In the genomic region with DNA sequence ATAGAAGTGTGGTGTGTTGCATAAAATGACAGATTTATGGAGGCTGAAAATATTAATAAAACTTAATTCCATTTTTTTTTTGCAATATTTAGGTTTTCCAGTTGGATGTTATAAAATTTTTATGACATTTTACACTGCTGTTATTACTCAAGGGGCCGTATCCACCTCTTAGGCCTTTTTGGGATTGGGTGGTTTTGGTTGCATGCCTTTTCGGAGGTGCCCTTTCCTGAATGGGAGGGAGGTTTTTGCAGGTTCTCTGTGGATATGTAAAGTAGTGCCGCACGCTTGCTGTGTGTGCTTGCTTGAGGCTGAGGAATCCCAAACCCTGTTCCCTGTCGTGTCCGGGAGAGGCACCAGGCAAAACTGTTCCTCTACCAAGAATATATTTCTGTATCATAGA, we compare ENCODE assay signal across 1 cellular context.
TF ChIP-seq lines count a peak whose summit lies in the region.

No MANE protein-coding gene starts in this region.

TF ChIP-seq in WTC11, 78 proteins besides CTCF, POLR2A, EP300 and RAD21 (continued from another document):
- no peak for TF ChIP-seq PREB (CRISPR knock-in tag; IDR thresholded peaks at IDR 0.05; ENCODE audit: borderline replicate concordance)
- no peak for TF ChIP-seq FOXP1 (CRISPR knock-in tag; IDR thresholded peaks at IDR 0.05; ENCODE audit: borderline replicate concordance)
- no peak for TF ChIP-seq HMGXB4 (CRISPR knock-in tag; IDR thresholded peaks at IDR 0.05)
- TF ChIP-seq ETV6 (CRISPR knock-in tag; IDR thresholded peaks at IDR 0.05), result no peak
- no peak for TF ChIP-seq RORB (CRISPR knock-in tag; IDR thresholded peaks at IDR 0.05)
- no peak for TF ChIP-seq E2F5 (CRISPR knock-in tag; IDR thresholded peaks at IDR 0.05)
- TF ChIP-seq HMGA2 (CRISPR knock-in tag; IDR thresholded peaks at IDR 0.05), result no peak
- TF ChIP-seq, protein P1, sequence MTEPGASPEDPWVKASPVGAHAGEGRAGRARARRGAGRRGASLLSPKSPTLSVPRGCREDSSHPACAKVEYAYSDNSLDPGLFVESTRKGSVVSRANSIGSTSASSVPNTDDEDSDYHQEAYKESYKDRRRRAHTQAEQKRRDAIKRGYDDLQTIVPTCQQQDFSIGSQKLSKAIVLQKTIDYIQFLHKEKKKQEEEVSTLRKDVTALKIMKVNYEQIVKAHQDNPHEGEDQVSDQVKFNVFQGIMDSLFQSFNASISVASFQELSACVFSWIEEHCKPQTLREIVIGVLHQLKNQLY (CRISPR knock-in tag; IDR thresholded peaks at IDR 0.05), result no peak
